In genomic region chr20:2330090-2330695, GRCh38 we compare ENCODE assay signal across 21 cellular contexts. TPM values are rescaled to one million over a fixed set of nuclear protein-coding genes. Genes with fewer than 3 reads are reported as not detected.
A peak's percentile ranks its signal among the peaks of the same experiment; 100 is the strongest.
DNase-seq lines count a peak whose midpoint lies in the region; ATAC-seq and TF ChIP-seq lines count a peak whose summit lies in the region.
"Had no signal": no experiment of that assay in that cellular context is flagged by ENCODE, and none has a peak within 500 bp of the region (broad histone marks: within the 10 kb centered on the region; RNA-seq: fewer than 3 reads in every experiment).

No MANE protein-coding gene starts in this region.

- H3K27ac Mint-ChIP-seq in GM23338, result no peak overlapping the region
- H3K27ac Mint-ChIP-seq: activated CD4-positive, alpha-beta memory T cell treated with anti-CD3 and anti-CD28 coated beads, Interleukin-2, amount 10 ng/mL, durations not matched to agents 7 days and 5 days; nephron progenitor cell had no signal

- no peak overlapping the region for H3K4ac ChIP-seq in mesendoderm (ENCODE audit: low read depth, low read length)

- H3K23ac ChIP-seq in mesendoderm (ENCODE audit: low read length), result no peak overlapping the region

- no peaks in the 10 kb centered on the region for H3K36me3 ChIP-seq in GM23338 (ENCODE audit: insufficient read depth)
- H3K36me3 ChIP-seq in mesendoderm (ENCODE audit: control insufficient read depth, insufficient read depth, low read length), result no peaks in the 10 kb centered on the region
- H3K36me3 ChIP-seq: BLaER1, lower lobe of right lung, right lobe of liver, SJCRH30, vagina had no signal

- H3K4me3 Mint-ChIP-seq in GM23338, result no peak overlapping the region
- H3K4me3 Mint-ChIP-seq: activated CD4-positive, alpha-beta memory T cell treated with anti-CD3 and anti-CD28 coated beads, Interleukin-2, amount 10 ng/mL, durations not matched to agents 7 days and 5 days; nephron progenitor cell had no signal

- H3K9me3 Mint-ChIP-seq in GM23338, result no peaks in the 10 kb centered on the region
- H3K9me3 Mint-ChIP-seq: activated CD4-positive, alpha-beta memory T cell treated with anti-CD3 and anti-CD28 coated beads, Interleukin-2, amount 10 ng/mL, durations not matched to agents 7 days and 5 days; nephron progenitor cell had no signal

- no peak overlapping the region for H2BK5ac ChIP-seq in mesendoderm (ENCODE audit: low read length)

- H3K4me3 ChIP-seq in GM23338 (no peak overlapping the region), mesendoderm (ENCODE audit: low read length) (no peak overlapping the region)
- H3K4me3 ChIP-seq: BLaER1, lower lobe of right lung, right lobe of liver, SJCRH30, vagina had no signal

- DNase-seq in GM23338 (ENCODE audit: low spot score) (no peak), NCI-H1436 treated with DMSO at 0.1 percent for 48 hours (lab: John Stamatoyannopoulos, UW) (peak; percentile 24), NCI-H774 (lab: John Stamatoyannopoulos, UW) (peak; percentile 59), mesendoderm (peak; percentile 6), HK-2 (ENCODE audit: unreplicated experiment) (no peak), dedifferentiated amniotic fluid mesenchymal stem cell (ENCODE audit: extremely low spot score) (no peak)
- DNase-seq: activated CD4-positive, alpha-beta memory T cell treated with anti-CD3 and anti-CD28 coated beads, Interleukin-2, amount 10 ng/mL, durations not matched to agents 7 days and 5 days; activated gamma-delta T cell; KG1; lower lobe of right lung; NCI-H524 treated with DMSO at 0.1 percent for 48 hours; nephron progenitor cell; SJCRH30; stimulated activated naive CD4-positive, alpha-beta T cell had no signal

- TF ChIP-seq CTCF in GM23338 (conservative IDR thresholded peaks at IDR 0.05; ENCODE audit: low read depth in 2 of 2), result no peak

- H4K20me1 ChIP-seq in GM23338 (replicated peaks; ENCODE audit: insufficient read depth), result no peaks in the 10 kb centered on the region
- H4K20me1 ChIP-seq: BLaER1 had no signal

- no peak overlapping the region for H3K9ac ChIP-seq in mesendoderm (ENCODE audit: low read length)
- H3K9ac ChIP-seq: BLaER1 had no signal

- H3K4me1 ChIP-seq in GM23338 (ENCODE audit: insufficient read depth) (no peaks in the 10 kb centered on the region), mesendoderm (ENCODE audit: control insufficient read depth, low read depth, low read length) (no peaks in the 10 kb centered on the region)
- H3K4me1 ChIP-seq: BLaER1, lower lobe of right lung, SJCRH30, vagina had no signal

- H3K27me3 ChIP-seq in GM23338 (ENCODE audit: insufficient read depth) (no peaks in the 10 kb centered on the region), mesendoderm (ENCODE audit: insufficient read depth, low read length, poor library complexity) (no peaks in the 10 kb centered on the region)
- H3K27me3 ChIP-seq: BLaER1, right lobe of liver, SJCRH30, vagina had no signal

- no peak overlapping the region for H3K18ac ChIP-seq in mesendoderm (ENCODE audit: low read length)

- H3K4me2 ChIP-seq in GM23338 (no peak overlapping the region), mesendoderm (ENCODE audit: low read length) (no peak overlapping the region)
- H3K4me2 ChIP-seq: BLaER1 had no signal

- H3K79me2 ChIP-seq in GM23338 (replicated peaks; ENCODE audit: insufficient read depth) (no peaks in the 10 kb centered on the region), mesendoderm (ENCODE audit: control insufficient read depth, insufficient read depth, low read length) (no peaks in the 10 kb centered on the region)

- no peak overlapping the region for H3K56ac ChIP-seq in mesendoderm (ENCODE audit: low read length)

- no peak overlapping the region for H2BK15ac ChIP-seq in mesendoderm (replicated peaks; ENCODE audit: low read depth)

- no peak overlapping the region for H4K5ac ChIP-seq in mesendoderm (ENCODE audit: low read length)

- no peaks in the 10 kb centered on the region for H3F3A ChIP-seq in GM23338 (replicated peaks; ENCODE audit: low read depth)

- H2AFZ ChIP-seq in GM23338, result no peak overlapping the region

- H2AK5ac ChIP-seq in mesendoderm (ENCODE audit: low read length), result no peak overlapping the region

- H3K27me3 Mint-ChIP-seq in GM23338 (ENCODE audit: insufficient read depth, low read depth, poor library complexity), result peaks cover 12% of the 10 kb centered on the region

- peaks cover 11% of the 10 kb centered on the region for H3K4me1 Mint-ChIP-seq in GM23338
- H3K4me1 Mint-ChIP-seq: activated CD4-positive, alpha-beta memory T cell treated with anti-CD3 and anti-CD28 coated beads, Interleukin-2, amount 10 ng/mL, durations not matched to agents 7 days and 5 days had no signal

- no peaks in the 10 kb centered on the region for H3K36me3 Mint-ChIP-seq in GM23338 (ENCODE audit: low read depth)

- 0 out of 2 replicates have a peak, but pooled peaks cover 6% of the 10 kb centered on the region for H3K9me2 ChIP-seq in GM23338 (ENCODE audit: insufficient read depth)

- H2BK120ac ChIP-seq in mesendoderm (ENCODE audit: low read depth, low read length), result no peak overlapping the region

- no peak overlapping the region for H3K27ac ChIP-seq in GM23338 (ENCODE audit: low read depth)
- H3K27ac ChIP-seq in mesendoderm (ENCODE audit: low read depth, low read length), result no peak overlapping the region
- H3K27ac ChIP-seq: BLaER1, lower lobe of right lung, right lobe of liver, SJCRH30, vagina had no signal

- no CpG with 5 or more reads among the region's 3 CpGs for WGBS in mesendoderm (ENCODE audit: extremely low coverage, insufficient coverage, low lambda C conversion rate)

- ATAC-seq in GM23338, result peak; percentile 31
- ATAC-seq in HG02970 (IDR thresholded peaks at IDR 0.05; ENCODE audit: low FRiP score, unreplicated experiment), result no peak
- ATAC-seq in HG02870 (IDR thresholded peaks at IDR 0.05; ENCODE audit: unreplicated experiment), result no peak

- no peak overlapping the region for H4K8ac ChIP-seq in mesendoderm (ENCODE audit: low read depth, low read length)

- H3K79me1 ChIP-seq in mesendoderm (ENCODE audit: low read length), result no peaks in the 10 kb centered on the region

TF ChIP-seq in GM23338, 12 proteins besides CTCF, POLR2A, EP300 and RAD21:
- no peak for TF ChIP-seq EZH2 (IDR thresholded peaks at IDR 0.05; ENCODE audit: low read depth, unreplicated experiment)
- TF ChIP-seq CREB1 (CRISPR knock-in tag; IDR thresholded peaks at IDR 0.05; ENCODE audit: low read depth), result no peak
- no peak for TF ChIP-seq EZH2phosphoT487 (IDR thresholded peaks at IDR 0.05; ENCODE audit: unreplicated experiment)
- no peak for TF ChIP-seq JUNB (IDR thresholded peaks at IDR 0.05; ENCODE audit: unreplicated experiment)
- no peak for TF ChIP-seq ZNF114 (CRISPR knock-in tag; IDR thresholded peaks at IDR 0.05)

RNA-seq across cellular contexts. Expression of gene TGM3, which starts 34.4 kb away (rescaled TPM):
- total RNA-seq in GM23338 (2014; rRNA removed; shearing (Covaris generic)), result 0.08 TPM in 1 of 2 replicates, not detected in the other
- 0.08 TPM in 1 of 2 replicates, not detected in the other for polyA plus RNA-seq in GM23338 (2016; fragmentation: Nextera tagmentation; extraction: Ambion mirVana)
- polyA plus RNA-seq in mesendoderm (2013, experiment 1 of 2), result 0.04 TPM
- polyA plus RNA-seq in mesendoderm (2013, experiment 2 of 2), result 0.06 TPM
- total RNA-seq: activated CD4-positive, alpha-beta memory T cell treated with anti-CD3 and anti-CD28 coated beads, Interleukin-2, amount 10 ng/mL, durations not matched to agents 7 days and 5 days; dermis microvascular lymphatic vessel endothelial cell; SJCRH30 had no signal
- polyA plus RNA-seq: fibroblast of lung had no signal

RNA-seq across cellular contexts. Expression of gene TGM6, which starts 50.5 kb away (rescaled TPM):
- not detected in 2 replicates for total RNA-seq in GM23338 (2014; rRNA removed; shearing (Covaris generic))
- polyA plus RNA-seq in GM23338 (2016; fragmentation: Nextera tagmentation; extraction: Ambion mirVana), result not detected in 2 replicates
- polyA plus RNA-seq in mesendoderm (2013, experiment 1 of 2), result not detected
- not detected for polyA plus RNA-seq in mesendoderm (2013, experiment 2 of 2)
- total RNA-seq: activated CD4-positive, alpha-beta memory T cell treated with anti-CD3 and anti-CD28 coated beads, Interleukin-2, amount 10 ng/mL, durations not matched to agents 7 days and 5 days; dermis microvascular lymphatic vessel endothelial cell; fibroblast of lung; lower lobe of right lung; right lobe of liver; SJCRH30; vagina had no signal
- polyA plus RNA-seq: fibroblast of lung had no signal

Comparison
In these comparisons a context has a peak if more than half of its experiments do, and no peak if none do; other contexts are left out.
1. DNase-seq: peak in NCI-H1436 treated with DMSO at 0.1 percent for 48 hours (single experiment), NCI-H774 (single experiment) and mesendoderm (single experiment); none in GM23338 (single experiment), HK-2 (single experiment) and dedifferentiated amniotic fluid mesenchymal stem cell (single experiment).